ENCODE assay signal across 34 cellular contexts in the genomic region with DNA sequence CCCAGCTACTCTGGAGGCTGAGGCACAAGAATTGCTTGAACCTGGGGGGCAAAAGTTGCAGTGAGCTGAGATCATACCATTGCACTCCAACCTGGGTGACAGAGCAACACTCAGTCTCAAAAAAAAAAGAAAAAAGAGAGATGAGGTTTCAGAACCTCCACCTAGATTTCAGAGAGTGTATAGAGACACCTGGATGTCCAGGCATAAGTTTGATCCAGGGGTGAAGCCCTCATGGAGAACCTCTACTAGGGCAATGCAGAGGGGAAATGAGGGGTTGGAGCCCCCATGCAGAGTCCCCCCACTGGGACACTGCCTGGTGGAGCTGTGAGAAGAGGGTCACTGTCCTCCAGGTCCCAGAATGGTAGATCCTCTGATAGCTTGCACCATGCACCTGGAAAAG.
"Had no signal": no experiment of that assay in that cellular context is flagged by ENCODE, and none has a peak within 500 bp of the region (broad histone marks: within the 10 kb centered on the region; RNA-seq: fewer than 3 reads in every experiment).

No MANE protein-coding gene starts in this region.

- H3K9me3 Mint-ChIP-seq: activated CD4-positive, alpha-beta T cell treated with anti-CD3 and anti-CD28 coated beads, Interleukin-2, amount 10 ng/mL, durations not matched to agents 24 days and 14 days; activated CD8-positive, alpha-beta T cell treated with anti-CD3 and anti-CD28 coated beads for 36 hours; activated naive CD4-positive, alpha-beta T cell treated with anti-CD3 and anti-CD28 coated beads, Interleukin-2, amount 50 U/mL, for 72 hours; activated naive CD8-positive, alpha-beta T cell treated with anti-CD3 and anti-CD28 coated beads for 36 hours; activated T-cell treated with anti-CD3 and anti-CD28 coated beads, Interleukin-2, amount 50 U/mL, for 4 hours; activated T-helper 17 cell treated with anti-CD3 and anti-CD28 coated beads, Interleukin-2, amount 50 U/mL, for 72 hours had no signal

- H3K27ac Mint-ChIP-seq: activated B cell treated with CpG ODN at 0.5 μM for 24 hours; activated CD4-positive, alpha-beta memory T cell treated with anti-CD3 and anti-CD28 coated beads for 36 hours; activated CD4-positive, alpha-beta T cell treated with anti-CD3 and anti-CD28 coated beads, Interleukin-2, amount 10 ng/mL, durations not matched to agents 24 days and 14 days; activated CD8-positive, alpha-beta T cell treated with anti-CD3 and anti-CD28 coated beads for 36 hours; activated naive CD4-positive, alpha-beta T cell treated with anti-CD3 and anti-CD28 coated beads for 36 hours; activated naive CD8-positive, alpha-beta T cell treated with anti-CD3 and anti-CD28 coated beads for 36 hours; activated T-helper 1 cell treated with anti-CD3 and anti-CD28 coated beads, Interleukin-12 subunit alpha, Interleukin-12 subunit beta, Interleukin-2, Interleukin-4 antibody, amounts not matched to agents 30 ng/mL and 10 ng/mL and 1 ng/mL, durations not matched to agents 14 hours and 24 hours and 36 hours; activated T-helper 17 cell treated with anti-CD3 and anti-CD28 coated beads, Interleukin-2, amount 50 U/mL, for 72 hours; T-cell; T-helper 17 cell had no signal

- FAIRE-seq: astrocyte, colon, TTC549 had no signal

- H3K4me1 ChIP-seq: adrenal gland, body of pancreas, breast epithelium had no signal

- H3K4me3 Mint-ChIP-seq: activated B cell treated with CpG ODN at 0.5 μM for 24 hours; activated CD4-positive, alpha-beta memory T cell treated with anti-CD3 and anti-CD28 coated beads for 36 hours; activated CD4-positive, alpha-beta T cell treated with anti-CD3 and anti-CD28 coated beads, Interleukin-2, amount 10 ng/mL, durations not matched to agents 24 days and 14 days; activated CD8-positive, alpha-beta T cell treated with anti-CD3 and anti-CD28 coated beads for 36 hours; activated naive CD4-positive, alpha-beta T cell treated with anti-CD3 and anti-CD28 coated beads for 36 hours; activated naive CD8-positive, alpha-beta T cell treated with anti-CD3 and anti-CD28 coated beads for 36 hours; activated T-cell treated with anti-CD3 and anti-CD28 coated beads, Interleukin-2, amount 50 U/mL, for 4 hours; activated T-helper 1 cell treated with anti-CD3 and anti-CD28 coated beads, Interleukin-12 subunit alpha, Interleukin-12 subunit beta, Interleukin-2, Interleukin-4 antibody, amounts not matched to agents 30 ng/mL and 10 ng/mL and 1 ng/mL, durations not matched to agents 14 hours and 24 hours and 36 hours; activated T-helper 17 cell treated with anti-CD3 and anti-CD28 coated beads, Interleukin-2, amount 50 U/mL, for 72 hours; T-cell; T-helper 17 cell had no signal

- H3K36me3 Mint-ChIP-seq: activated naive CD4-positive, alpha-beta T cell treated with anti-CD3 and anti-CD28 coated beads, Interleukin-2, amount 50 U/mL, for 72 hours; T-cell had no signal

- ATAC-seq: activated CD8-positive, alpha-beta T cell treated with anti-CD3 and anti-CD28 coated beads for 36 hours; activated T-cell treated with anti-CD3 and anti-CD28 coated beads, Interleukin-2, amount 50 U/mL, for 4 hours; activated T-helper 17 cell treated with anti-CD3 and anti-CD28 coated beads, Interleukin-2, amount 50 U/mL, for 72 hours; body of pancreas; T-cell; T-helper 17 cell had no signal

- H3K4me1 Mint-ChIP-seq: activated B cell treated with CpG ODN at 0.5 μM for 24 hours; activated CD4-positive, alpha-beta T cell treated with anti-CD3 and anti-CD28 coated beads, Interleukin-2, amount 10 ng/mL, durations not matched to agents 24 days and 14 days; activated naive CD8-positive, alpha-beta T cell treated with anti-CD3 and anti-CD28 coated beads for 36 hours; activated T-helper 17 cell treated with anti-CD3 and anti-CD28 coated beads, Interleukin-2, amount 50 U/mL, for 72 hours; T-cell; T-helper 17 cell had no signal

- H3K27me3 ChIP-seq: body of pancreas, brain microvascular endothelial cell had no signal

- DNase-seq: activated B cell treated with CpG ODN at 0.5 μM for 24 hours; activated CD4-positive, alpha-beta memory T cell treated with anti-CD3 and anti-CD28 coated beads for 36 hours; activated CD4-positive, alpha-beta T cell treated with anti-CD3 and anti-CD28 coated beads for 4 hours; activated CD4-positive, alpha-beta T cell treated with anti-CD3 and anti-CD28 coated beads, Interleukin-2, amount 10 ng/mL, durations not matched to agents 24 days and 14 days; activated CD4-positive, alpha-beta T cell treated with anti-CD3 and anti-CD28 coated beads, Interleukin-2, amount 50 U/mL, for 1 hour; activated CD4-positive, alpha-beta T cell treated with anti-CD3 and anti-CD28 coated beads, Interleukin-2, amount 50 U/mL, for 4 hours; activated CD4-positive, CD25-positive, alpha-beta regulatory T cell treated with anti-CD3 and anti-CD28 coated beads, Interleukin-2, amount 50 U/mL, for 72 hours; activated CD8-positive, alpha-beta memory T cell treated with anti-CD3 and anti-CD28 coated beads, Interleukin-2, amount 50 U/mL, for 4 hours; activated CD8-positive, alpha-beta T cell treated with anti-CD3 and anti-CD28 coated beads for 36 hours; activated effector memory CD4-positive, alpha-beta T cell treated with anti-CD3 and anti-CD28 coated beads, Interleukin-2, amount 50 U/mL, for 16 hours; activated gamma-delta T cell treated with Interleukin-2 at 50 U/mL for 16 hours; activated naive CD4-positive, alpha-beta T cell; activated naive CD4-positive, alpha-beta T cell treated with anti-CD3 and anti-CD28 coated beads for 36 hours; activated naive CD4-positive, alpha-beta T cell treated with anti-CD3 and anti-CD28 coated beads, Interleukin-2, amount 50 U/mL, for 16 hours; activated naive CD8-positive, alpha-beta T cell treated with anti-CD3 and anti-CD28 coated beads for 36 hours; activated T-cell treated with anti-CD3 and anti-CD28 coated beads for 4 hours; activated T-cell treated with anti-CD3 and anti-CD28 coated beads, Interleukin-2, amount 50 U/mL, for 4 hours; adrenal gland; amniotic stem cell; aorta; body of pancreas; brain microvascular endothelial cell; central memory CD4-positive, alpha-beta T cell; T-cell; T-helper 17 cell; T1000 had no signal

- H3K9me3 ChIP-seq: adrenal gland, body of pancreas had no signal

- H3K27me3 Mint-ChIP-seq: activated B cell treated with CpG ODN at 0.5 μM for 24 hours; activated CD4-positive, alpha-beta memory T cell treated with anti-CD3 and anti-CD28 coated beads for 36 hours; activated CD4-positive, alpha-beta T cell treated with anti-CD3 and anti-CD28 coated beads, Interleukin-2, amount 10 ng/mL, durations not matched to agents 24 days and 14 days; activated CD8-positive, alpha-beta T cell treated with anti-CD3 and anti-CD28 coated beads for 36 hours; activated naive CD8-positive, alpha-beta T cell treated with anti-CD3 and anti-CD28 coated beads for 36 hours; activated T-helper 17 cell treated with anti-CD3 and anti-CD28 coated beads, Interleukin-2, amount 50 U/mL, for 72 hours; T-helper 17 cell had no signal

- H3K36me3 ChIP-seq: adrenal gland, brain microvascular endothelial cell, breast epithelium had no signal

- H3K4me3 ChIP-seq: adrenal gland, body of pancreas, breast epithelium had no signal

- H3K27ac ChIP-seq: adrenal gland, body of pancreas, brain microvascular endothelial cell, breast epithelium, VCaP had no signal
